Comparison of ENCODE assay signal across 14 cellular contexts in genomic region chr22:37569009-37569920, GRCh38. TPM values are rescaled to one million over a fixed set of nuclear protein-coding genes. Genes with fewer than 3 reads are reported as not detected.
DNase-seq lines count a peak whose midpoint lies in the region; ATAC-seq and TF ChIP-seq lines count a peak whose summit lies in the region.
"Had no signal": no experiment of that assay in that cellular context is flagged by ENCODE, and none has a peak within 500 bp of the region (broad histone marks: within the 10 kb centered on the region; RNA-seq: fewer than 3 reads in every experiment).

No MANE protein-coding gene starts in this region.

- peaks cover 4% of the 10 kb centered on the region for H3K4me1 Mint-ChIP-seq in neural progenitor cell

- CTCF ChIA-PET in RWPE1 (lab: Yijun Ruan, JAX) = interaction anchor here (0.6 to 2.9 kb wide), 4 partner anchors 25 to 77 kb away, joined by 3 to 38 read pairs (median 10); no protein-coding TSS in a partner anchor

- peaks cover 2% of the 10 kb centered on the region for H3K36me3 Mint-ChIP-seq in neural progenitor cell
- H3K36me3 Mint-ChIP-seq: activated naive CD4-positive, alpha-beta T cell treated with anti-CD3 and anti-CD28 coated beads, Interleukin-2, amount 50 U/mL, for 24 hours had no signal

- peak overlapping the region; percentile 69 for H3K27ac Mint-ChIP-seq in neural progenitor cell
- H3K27ac Mint-ChIP-seq: activated CD4-positive, alpha-beta T cell treated with anti-CD3 and anti-CD28 coated beads for 36 hours; activated naive CD4-positive, alpha-beta T cell treated with anti-CD3 and anti-CD28 coated beads, Interleukin-2, amount 50 U/mL, for 24 hours; B cell had no signal

- H3K4me1 ChIP-seq in neural progenitor cell (no peaks in the 10 kb centered on the region), MM.1S (ENCODE audit: low read length) (peaks cover 10% of the 10 kb centered on the region)

- no peak overlapping the region for H3K4me2 ChIP-seq in neural progenitor cell
- H3K4me2 ChIP-seq in MM.1S (ENCODE audit: low read depth, low read length) = no peak overlapping the region

- H3K36me3 ChIP-seq in neural progenitor cell (no peaks in the 10 kb centered on the region), MM.1S (replicated peaks; ENCODE audit: insufficient read depth, low read length) (no peaks in the 10 kb centered on the region)

- H3K9me3 Mint-ChIP-seq in neural progenitor cell = no peaks in the 10 kb centered on the region
- H3K9me3 Mint-ChIP-seq: activated naive CD4-positive, alpha-beta T cell treated with anti-CD3 and anti-CD28 coated beads, Interleukin-2, amount 50 U/mL, for 24 hours had no signal

- TF ChIP-seq CTCF in RWPE1 (conservative IDR thresholded peaks at IDR 0.05; ENCODE audit: low read depth) (no peak), neural progenitor cell (IDR thresholded peaks at IDR 0.05) (no peak), MM.1S (IDR thresholded peaks at IDR 0.05; ENCODE audit: low read length) (no peak)

- H3K4me3 Mint-ChIP-seq in neural progenitor cell = no peak overlapping the region
- H3K4me3 Mint-ChIP-seq: activated CD4-positive, alpha-beta T cell treated with anti-CD3 and anti-CD28 coated beads for 36 hours; activated naive CD4-positive, alpha-beta T cell treated with anti-CD3 and anti-CD28 coated beads, Interleukin-2, amount 50 U/mL, for 24 hours; B cell had no signal

- DNase-seq in C1 segment of cervical spinal cord (lab: John Stamatoyannopoulos, UW) = peak in 12 of 14 donors; percentile 12 to 90 (median 66)
- no peak for DNase-seq in RWPE1 (ENCODE audit: low spot score)
- peak in 44 of 51 donors; percentile 21 to 92 (median 73) for DNase-seq in hypothalamus (lab: John Stamatoyannopoulos, UW)
- DNase-seq in neural progenitor cell (ENCODE audit: low spot score) = no peak
- no peak for DNase-seq in MM.1S
- DNase-seq in stimulated activated CD4-positive, alpha-beta T cell treated with anti-CD3 and anti-CD28 coated beads, Interleukin-15, amount 100 ng/mL, for 24 hours = no peak
- DNase-seq: activated CD4-positive, alpha-beta T cell treated with anti-CD3 and anti-CD28 coated beads for 36 hours; MG63 had no signal

- no peaks in the 10 kb centered on the region for H3K79me2 ChIP-seq in neural progenitor cell (ENCODE audit: low read depth)
- H3K79me2 ChIP-seq in MM.1S (ENCODE audit: low read length) = no peaks in the 10 kb centered on the region

- H3F3A ChIP-seq in neural progenitor cell (ENCODE audit: low read depth) (no peaks in the 10 kb centered on the region), MM.1S (ENCODE audit: insufficient read depth, low read length) (no peaks in the 10 kb centered on the region)

- H4K20me1 ChIP-seq in neural progenitor cell (ENCODE audit: low read depth) (no peaks in the 10 kb centered on the region), MM.1S (ENCODE audit: insufficient read depth, low read length) (no peaks in the 10 kb centered on the region)

- H3K9ac ChIP-seq in neural progenitor cell (no peak overlapping the region), MM.1S (ENCODE audit: low read length) (no peak overlapping the region)

- H3K9me3 ChIP-seq in neural progenitor cell (ENCODE audit: low read depth) (no peaks in the 10 kb centered on the region), MM.1S (replicated peaks; ENCODE audit: insufficient read depth, low read length) (no peaks in the 10 kb centered on the region)
- H3K9me3 ChIP-seq: MG63 had no signal

- H3K4me3 ChIP-seq in neural progenitor cell = no peak overlapping the region
- no peak overlapping the region for H3K4me3 ChIP-seq in MM.1S (ENCODE audit: low read length)
- H3K4me3 ChIP-seq: MG63, SK-N-MC had no signal

- H2AFZ ChIP-seq in neural progenitor cell (replicated peaks) (no peak overlapping the region), MM.1S (ENCODE audit: low read length) (no peak overlapping the region)

- H3K9me2 ChIP-seq in MM.1S (replicated peaks; ENCODE audit: insufficient read depth, low read length) = no peaks in the 10 kb centered on the region

- H3K27me3 Mint-ChIP-seq in neural progenitor cell (ENCODE audit: insufficient read depth, low read depth) = peaks cover 8% of the 10 kb centered on the region
- H3K27me3 Mint-ChIP-seq: activated naive CD4-positive, alpha-beta T cell treated with anti-CD3 and anti-CD28 coated beads, Interleukin-2, amount 50 U/mL, for 24 hours had no signal

- H3K27ac ChIP-seq in RWPE1 (peak overlapping the region; percentile 16), neural progenitor cell (no peak overlapping the region), MM.1S (ENCODE audit: low read length) (no peak overlapping the region)
- H3K27ac ChIP-seq: SK-N-MC had no signal

- no peaks in the 10 kb centered on the region for H3K27me3 ChIP-seq in neural progenitor cell
- H3K27me3 ChIP-seq in MM.1S (replicated peaks; ENCODE audit: insufficient read depth, low read length) = peaks cover 17% of the 10 kb centered on the region; the same call in 1 of the 2 replicates
- H3K27me3 ChIP-seq: MG63 had no signal

- POLR2A ChIA-PET in RWPE1 (lab: Yijun Ruan, JAX; ENCODE audit: low non-redundant PET) = no interaction called here

- ATAC-seq in GM21381 (IDR thresholded peaks at IDR 0.05; ENCODE audit: unreplicated experiment) (no peak), GM21447 (IDR thresholded peaks at IDR 0.05; ENCODE audit: unreplicated experiment) (no peak)
- ATAC-seq: activated CD4-positive, alpha-beta T cell treated with anti-CD3 and anti-CD28 coated beads for 36 hours had no signal

RNA-seq across cellular contexts. Expression of gene CDC42EP1, which starts 9.0 kb away (rescaled TPM):
- total RNA-seq in neural progenitor cell (ENCODE audit: low replicate concordance) = 0.84 and 1.8 TPM in 2 replicates
- total RNA-seq: B cell had no signal

RNA-seq across cellular contexts. Expression of gene LGALS2, which starts 10.6 kb away (rescaled TPM):
- not detected in 2 replicates for total RNA-seq in neural progenitor cell (ENCODE audit: low replicate concordance)
- total RNA-seq: activated CD4-positive, alpha-beta T cell treated with anti-CD3 and anti-CD28 coated beads for 36 hours; B cell; NCI-H460 had no signal

RNA-seq across cellular contexts. Expression of gene GGA1, which starts 39.4 kb away (rescaled TPM):
- total RNA-seq in neural progenitor cell (ENCODE audit: low replicate concordance) = 62.3 and 71.7 TPM in 2 replicates

RNA-seq across cellular contexts. Expression of gene CARD10, which starts 50.0 kb away (rescaled TPM):
- total RNA-seq in neural progenitor cell (ENCODE audit: low replicate concordance) = 1.5 and 6.2 TPM in 2 replicates
- total RNA-seq: activated CD4-positive, alpha-beta T cell treated with anti-CD3 and anti-CD28 coated beads for 36 hours; B cell had no signal

Comparison
In these comparisons a context has a peak if more than half of its experiments do, and no peak if none do; other contexts are left out.
1. DNase-seq: peak in C1 segment of cervical spinal cord (12 of 14) and hypothalamus (44 of 51); none in RWPE1 (single experiment), neural progenitor cell (single experiment), MM.1S (single experiment) and stimulated activated CD4-positive, alpha-beta T cell treated with anti-CD3 and anti-CD28 coated beads, Interleukin-15, amount 100 ng/mL, for 24 hours (single experiment).